In the genomic region with DNA sequence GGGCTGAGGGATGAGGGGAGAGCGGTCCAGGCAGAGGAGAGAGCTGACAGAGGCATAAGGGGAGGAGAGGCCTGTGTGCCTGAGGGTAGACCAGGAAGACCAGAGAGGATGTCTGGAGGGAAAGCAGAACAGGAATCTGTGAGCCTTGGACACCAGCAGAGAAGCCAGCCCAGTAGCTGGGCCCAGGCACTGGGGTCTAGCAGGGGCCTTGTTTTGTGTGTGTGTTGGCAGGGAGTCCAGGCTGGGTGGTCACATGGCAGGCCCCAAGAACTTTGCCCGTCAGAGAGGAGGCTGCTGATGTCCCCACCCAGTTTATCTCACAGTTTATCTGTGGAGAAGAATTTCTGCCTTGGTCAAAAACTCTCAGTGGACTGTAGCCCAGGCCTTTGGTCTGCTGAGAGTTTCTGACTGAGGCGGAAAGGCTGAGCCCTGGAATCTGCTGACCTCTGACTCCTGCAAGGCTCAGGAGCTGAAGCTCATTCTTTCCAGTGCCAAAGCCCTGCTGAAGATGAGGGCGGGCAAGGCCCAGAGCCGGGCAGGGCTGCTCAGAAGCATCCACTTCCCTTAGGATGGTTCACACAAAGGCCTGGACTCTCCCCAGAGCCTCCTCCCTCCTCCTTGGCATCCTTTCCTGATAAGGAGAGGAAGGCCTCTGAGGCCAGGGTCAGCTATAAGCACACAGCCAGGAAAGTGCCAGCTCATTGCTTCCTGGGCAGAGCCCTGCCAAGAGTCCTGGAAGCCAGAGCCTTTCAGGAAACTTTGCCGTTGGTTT, we compare ENCODE assay signal across 20 cellular contexts. TPM values are rescaled to one million over a fixed set of nuclear protein-coding genes. Genes with fewer than 3 reads are reported as not detected.
A peak's percentile ranks its signal among the peaks of the same experiment; 100 is the strongest.
DNase-seq lines count a peak whose midpoint lies in the region; ATAC-seq and TF ChIP-seq lines count a peak whose summit lies in the region.
"Had no signal": no experiment of that assay in that cellular context is flagged by ENCODE, and none has a peak within 500 bp of the region (broad histone marks: within the 10 kb centered on the region; RNA-seq: fewer than 3 reads in every experiment).

No MANE protein-coding gene starts in this region.

- no TSS peak for BruUV-seq in Panc1 (replicated peaks; lab: Mats Ljungman, UMichigan)

- no peak overlapping the region for H3K27ac ChIP-seq in Panc1 (ENCODE audit: low read length)
- H3K27ac ChIP-seq in esophagus squamous epithelium = peak overlapping the region in 3 of 4 donors; percentile 30 to 63 (median 60)
- H3K27ac ChIP-seq in right lobe of liver = no peak overlapping the region
- H3K27ac ChIP-seq in stomach = peak overlapping the region in 4 of 5 donors; percentile 1 to 42 (median 24)
- H3K27ac ChIP-seq in ascending aorta = peak overlapping the region in 1 of 2 donors; percentile 37
- H3K27ac ChIP-seq in psoas muscle = no peak overlapping the region
- H3K27ac ChIP-seq: BLaER1 had no signal

- H3K36me3 ChIP-seq in Panc1 (ENCODE audit: control insufficient read depth, insufficient read depth, low read length) (no peaks in the 10 kb centered on the region), esophagus squamous epithelium (no peaks in the 10 kb centered on the region), right lobe of liver (no peaks in the 10 kb centered on the region), stomach (no peaks in the 10 kb centered on the region), ascending aorta (no peaks in the 10 kb centered on the region), psoas muscle (ENCODE audit: insufficient read depth in 1 of 2, low read depth in 1 of 2) (no peaks in the 10 kb centered on the region)
- H3K36me3 ChIP-seq: BLaER1, breast epithelium, HAP-1 had no signal

- CTCF ChIA-PET in Panc1 (lab: Charles Lee) = no interaction called here

- POLR2A ChIA-PET in Panc1 (lab: Charles Lee) = no interaction called here

- ATAC-seq in Panc1 (0 out of 2 replicates have a peak, but pooled peaks have one; percentile 7), right lobe of liver (peak in 3 of 4 donors; percentile 23 to 66 (median 32)), HG02642 (IDR thresholded peaks at IDR 0.05; ENCODE audit: poor library complexity, unreplicated experiment) (no peak), psoas muscle (no peak)
- ATAC-seq: K562 had no signal

- TF ChIP-seq POLR2A in esophagus squamous epithelium (IDR thresholded peaks at IDR 0.05) (no peak), right lobe of liver (IDR thresholded peaks at IDR 0.05) (no peak), stomach (IDR thresholded peaks at IDR 0.05) (no peak)

- H3K27me3 ChIP-seq in Panc1 (ENCODE audit: control insufficient read depth, insufficient read depth, low read length) (peaks cover 2% of the 10 kb centered on the region; the same call in 1 of the 2 replicates), esophagus squamous epithelium (no peaks in the 10 kb centered on the region), right lobe of liver (no peaks in the 10 kb centered on the region), stomach (no peaks in the 10 kb centered on the region), ascending aorta (no peaks in the 10 kb centered on the region), psoas muscle (ENCODE audit: insufficient read depth in 3 of 3, low read length in 2 of 3) (no peaks in the 10 kb centered on the region)
- H3K27me3 ChIP-seq: BLaER1, breast epithelium had no signal

- intact Hi-C loops in Panc1 (cut with micrococcal nuclease; ENCODE audit: unreplicated experiment) (no loop called here), esophagus squamous epithelium (cut with DNase I) (no loop called here), right lobe of liver (cut with DNase I) (no loop called here), stomach (cut with DNase I; ENCODE audit: low total_unique reads) (no loop called here), ascending aorta (cut with DNase I) (no loop called here), psoas muscle (cut with DNase I) (no loop called here)

- H3K4me3 ChIP-seq in Panc1 (ENCODE audit: low read depth in 2 of 2, low read length in 2 of 2) (no peak overlapping the region), esophagus squamous epithelium (no peak overlapping the region), right lobe of liver (no peak overlapping the region), stomach (no peak overlapping the region), ascending aorta (no peak overlapping the region), psoas muscle (no peak overlapping the region)
- H3K4me3 ChIP-seq: BLaER1, breast epithelium, HAP-1, K562 had no signal

- WGBS in esophagus squamous epithelium, 2 donors = 56 to 57% methylated on average over 3 to 4 of the region's 6 CpGs
- WGBS in right lobe of liver (ENCODE audit: insufficient coverage, low coverage, low lambda C conversion rate, missing lambda C conversion rate) = 38% methylated on average over 2 of the region's 6 CpGs
- 42 to 75% (median 62%) methylated on average over 5 to 6 of the region's 6 CpGs for WGBS in stomach, 5 donors
- 68 to 70% (median 69%) methylated on average over 6 of the region's 6 CpGs for WGBS in psoas muscle, 3 donors

- H3K9me3 ChIP-seq in Panc1 (ENCODE audit: control insufficient read depth, insufficient read depth, low read depth, low read length) (no peaks in the 10 kb centered on the region), esophagus squamous epithelium (no peaks in the 10 kb centered on the region), right lobe of liver (no peaks in the 10 kb centered on the region), stomach (no peaks in the 10 kb centered on the region), ascending aorta (no peaks in the 10 kb centered on the region), psoas muscle (no peaks in the 10 kb centered on the region)
- H3K9me3 ChIP-seq: BLaER1, breast epithelium, HAP-1, SK-N-SH had no signal

- TF ChIP-seq CTCF in Panc1 (IDR thresholded peaks at IDR 0.05) = no peak
- no peak for TF ChIP-seq CTCF in esophagus squamous epithelium (IDR thresholded peaks at IDR 0.05)
- no peak for TF ChIP-seq CTCF in right lobe of liver (IDR thresholded peaks at IDR 0.05)
- TF ChIP-seq CTCF in stomach (IDR thresholded peaks at IDR 0.05) = no peak
- TF ChIP-seq CTCF in ascending aorta (IDR thresholded peaks at IDR 0.05) = no peak
- no peak for TF ChIP-seq CTCF in psoas muscle (IDR thresholded peaks at IDR 0.05)

- H3K4me1 ChIP-seq in Panc1 (ENCODE audit: control insufficient read depth, insufficient read depth, low read length) (no peaks in the 10 kb centered on the region), esophagus squamous epithelium (peaks cover 0 to 22% (median 0%) of the 10 kb centered on the region in 3 donors), right lobe of liver (no peaks in the 10 kb centered on the region), stomach (peaks cover 0 to 7% (median 2%) of the 10 kb centered on the region in 4 donors), ascending aorta (no peaks in the 10 kb centered on the region), psoas muscle (no peaks in the 10 kb centered on the region)
- H3K4me1 ChIP-seq: BLaER1, breast epithelium, HAP-1 had no signal

- no peak for DNase-seq in Panc1 (ENCODE audit: low read depth, low spot score)
- no peak for DNase-seq in esophagus squamous epithelium (lab: John Stamatoyannopoulos, UW)
- peak in 1 of 3 donors; percentile 39 for DNase-seq in right lobe of liver
- peak; percentile 46 for DNase-seq in stomach
- DNase-seq in ascending aorta (ENCODE audit: low spot score in 2 of 2) = no peak
- DNase-seq in psoas muscle = no peak
- DNase-seq in DMS53 treated with DMSO at 0.1 percent for 48 hours (lab: John Stamatoyannopoulos, UW; ENCODE audit: unreplicated experiment) = no peak
- DNase-seq: activated CD4-positive, alpha-beta memory T cell treated with anti-CD3 and anti-CD28 coated beads, Interleukin-2, amount 10 ng/mL, durations not matched to agents 7 days and 5 days; DND-41; hippocampal formation; mammary epithelial cell; NCI-H1417; NCI-H345; SK-N-SH; stimulated activated CD4-positive, alpha-beta T cell treated with anti-CD3 and anti-CD28 coated beads, Interleukin-12 subunit alpha, Interleukin-12 subunit beta, amount 100 ng/mL, for 4 hours had no signal

- in situ Hi-C loops in Panc1 (cut with HindIII; ENCODE audit: low pct_unique_long_range_greater_than_20kb, low sequenced_read_pairs) = no loop called here

- peak; percentile 17 for TF ChIP-seq EP300 in stomach (IDR thresholded peaks at IDR 0.05)

RNA-seq across cellular contexts. Expression of gene SLCO2A1, which starts 37.0 kb away (rescaled TPM):
- 0.62 TPM for total RNA-seq in Panc1 (2021; ENCODE audit: unreplicated experiment)
- 3.8 TPM for polyA plus RNA-seq in Panc1 (2012; ENCODE audit: insufficient read length)
- total RNA-seq in esophagus squamous epithelium = 10 to 100 TPM in 1 of 4 donors, 1 to 10 TPM in 3; 3.3 to 18.9 (median 6.0) TPM
- total RNA-seq in right lobe of liver = 1 to 10 TPM in 5 of 6 experiments, under 1 TPM in 1; 0.71 to 4.4 (median 1.5) TPM
- 100 to 1,000 TPM in 1 of 5 donors, 10 to 100 TPM in 3, 1 to 10 TPM in 1; 3.5 to 121 (median 18.7) TPM for total RNA-seq in stomach
- polyA plus RNA-seq in stomach = 1 to 10 TPM; 1.9 to 6.4 (median 3.2) TPM
- total RNA-seq in ascending aorta = 111 TPM
- 1 to 10 TPM; 3.7 to 5.2 (median 4.4) TPM for total RNA-seq in psoas muscle
- polyA plus RNA-seq in psoas muscle = 1 to 10 TPM in 2 of 3 donors, under 1 TPM in 1; 0.72 to 2.4 (median 1.4) TPM
- total RNA-seq: activated CD4-positive, alpha-beta memory T cell treated with anti-CD3 and anti-CD28 coated beads, Interleukin-2, amount 10 ng/mL, durations not matched to agents 7 days and 5 days had no signal

Comparison
In these comparisons a context has a peak if more than half of its experiments do, and no peak if none do; other contexts are left out.
1. ATAC-seq: peak in Panc1 (single experiment) and right lobe of liver (3 of 4); none in HG02642 (single experiment) and psoas muscle (0 of 4).
2. H3K27ac ChIP-seq: peak in esophagus squamous epithelium (3 of 4) and stomach (4 of 5); none in Panc1 (single experiment), right lobe of liver (0 of 3) and psoas muscle (single experiment).